In the genomic region with DNA sequence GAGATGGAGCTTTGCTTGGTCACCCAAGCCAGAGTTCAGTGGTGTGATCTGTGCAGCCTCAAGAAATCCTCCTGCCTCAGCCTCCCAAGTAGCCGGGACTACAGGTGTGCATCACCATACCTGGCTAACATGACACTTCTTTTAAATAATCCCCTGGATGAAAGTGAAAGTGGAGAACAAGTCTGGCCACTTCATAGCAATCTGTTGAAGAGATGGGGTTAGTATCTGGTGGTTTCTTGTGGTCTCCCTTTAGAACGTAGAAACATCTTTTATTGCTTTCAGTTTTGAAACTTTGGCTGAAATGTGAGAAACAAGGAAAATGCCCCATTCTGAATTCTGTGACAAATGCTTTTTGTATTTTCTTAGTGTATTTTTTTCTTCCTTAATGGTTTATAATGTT, we compare ENCODE assay signal across 31 cellular contexts.
DNase-seq lines count a peak whose midpoint lies in the region; ATAC-seq and TF ChIP-seq lines count a peak whose summit lies in the region.
"Had no signal": no experiment of that assay in that cellular context is flagged by ENCODE, and none has a peak within 500 bp of the region (broad histone marks: within the 10 kb centered on the region; RNA-seq: fewer than 3 reads in every experiment).

No MANE protein-coding gene starts in this region.

- no peaks in the 10 kb centered on the region for H3K79me2 ChIP-seq in GM23248 (ENCODE audit: insufficient read depth)
- H3K79me2 ChIP-seq in osteoblast (ENCODE audit: insufficient read depth, low read length), result no peaks in the 10 kb centered on the region

- in situ Hi-C loops in GM23248 (cut with MboI), result no loop called here

- 62 to 69% methylated on average over 2 of the region's 2 CpGs for WGBS in GM23248 (ENCODE audit: low coverage in 1 of 2, low lambda C conversion rate in 2 of 2, missing lambda C conversion rate in 2 of 2), 2 experiments

- H3K27ac ChIP-seq in GM23248 (no peak overlapping the region), osteoblast (ENCODE audit: low read depth, low read length) (no peak overlapping the region)
- H3K27ac ChIP-seq: cardiac muscle cell, esophagus squamous epithelium, neural progenitor cell, RWPE1, spleen, transverse colon had no signal

- H3K27me3 Mint-ChIP-seq in activated naive CD8-positive, alpha-beta T cell treated with anti-CD3 and anti-CD28 coated beads, Interleukin-2, amount 10 ng/mL, durations not matched to agents 7 days and 5 days, result no peaks in the 10 kb centered on the region
- H3K27me3 Mint-ChIP-seq in activated naive CD8-positive, alpha-beta T cell treated with anti-CD3 and anti-CD28 coated beads, Interleukin-2, amount 50 U/mL, for 24 hours, result no peaks in the 10 kb centered on the region
- H3K27me3 Mint-ChIP-seq: activated CD4-positive, alpha-beta memory T cell treated with anti-CD3 and anti-CD28 coated beads for 36 hours; activated T-helper 17 cell treated with anti-CD3 and anti-CD28 coated beads, Interleukin-2, amount 50 U/mL, for 72 hours; CD4-positive, alpha-beta T cell; IgD-negative memory B cell had no signal

- no peak overlapping the region for H3K4me3 ChIP-seq in GM23248
- no peak overlapping the region for H3K4me3 ChIP-seq in osteoblast (ENCODE audit: insufficient read depth, low read length)
- H3K4me3 ChIP-seq: cardiac muscle cell, esophagus squamous epithelium, neural progenitor cell, spleen, transverse colon had no signal

- H3K36me3 Mint-ChIP-seq in activated naive CD8-positive, alpha-beta T cell treated with anti-CD3 and anti-CD28 coated beads, Interleukin-2, amount 10 ng/mL, durations not matched to agents 7 days and 5 days, result no peaks in the 10 kb centered on the region
- no peaks in the 10 kb centered on the region for H3K36me3 Mint-ChIP-seq in activated naive CD8-positive, alpha-beta T cell treated with anti-CD3 and anti-CD28 coated beads, Interleukin-2, amount 50 U/mL, for 24 hours (ENCODE audit: low read depth)
- H3K36me3 Mint-ChIP-seq: activated CD4-positive, alpha-beta memory T cell treated with anti-CD3 and anti-CD28 coated beads for 36 hours; activated naive CD4-positive, alpha-beta T cell treated with anti-CD3 and anti-CD28 coated beads, Interleukin-2, amount 50 U/mL, for 72 hours had no signal

- no peak overlapping the region for H3K9ac ChIP-seq in GM23248
- H3K9ac ChIP-seq: neural progenitor cell had no signal

- ATAC-seq in activated naive CD8-positive, alpha-beta T cell treated with anti-CD3 and anti-CD28 coated beads, Interleukin-2, amount 10 ng/mL, durations not matched to agents 7 days and 5 days (ENCODE audit: low read depth), result peak; percentile 67
- ATAC-seq in activated naive CD8-positive, alpha-beta T cell treated with anti-CD3 and anti-CD28 coated beads, Interleukin-2, amount 50 U/mL, for 24 hours, result no peak
- ATAC-seq in HG03354 (IDR thresholded peaks at IDR 0.05; ENCODE audit: poor library complexity, severe bottlenecking, unreplicated experiment) (peak; percentile 76), HG02840 (IDR thresholded peaks at IDR 0.05; ENCODE audit: low FRiP score, unreplicated experiment) (no peak)
- ATAC-seq: activated naive CD4-positive, alpha-beta T cell treated with anti-CD3 and anti-CD28 coated beads, Interleukin-2, amount 50 U/mL, for 72 hours; activated T-helper 17 cell treated with anti-CD3 and anti-CD28 coated beads, Interleukin-2, amount 50 U/mL, for 72 hours; left colon; right cardiac atrium had no signal

- H4K20me1 ChIP-seq in GM23248 (ENCODE audit: insufficient read depth), result no peaks in the 10 kb centered on the region
- no peaks in the 10 kb centered on the region for H4K20me1 ChIP-seq in osteoblast (ENCODE audit: insufficient read depth, low read length)

- H3K4me1 ChIP-seq in GM23248 (ENCODE audit: insufficient read depth), result no peaks in the 10 kb centered on the region
- no peaks in the 10 kb centered on the region for H3K4me1 ChIP-seq in osteoblast (ENCODE audit: insufficient read depth, low read length)
- H3K4me1 ChIP-seq: esophagus squamous epithelium, neural progenitor cell, spleen, transverse colon had no signal

- peaks cover 3% of the 10 kb centered on the region for H3K9me3 Mint-ChIP-seq in activated naive CD8-positive, alpha-beta T cell treated with anti-CD3 and anti-CD28 coated beads, Interleukin-2, amount 10 ng/mL, durations not matched to agents 7 days and 5 days
- H3K9me3 Mint-ChIP-seq in activated naive CD8-positive, alpha-beta T cell treated with anti-CD3 and anti-CD28 coated beads, Interleukin-2, amount 50 U/mL, for 24 hours, result peaks cover 6% of the 10 kb centered on the region
- H3K9me3 Mint-ChIP-seq: activated T-helper 17 cell treated with anti-CD3 and anti-CD28 coated beads, Interleukin-2, amount 50 U/mL, for 72 hours; T-helper 1 cell treated with Interleukin-12 subunit alpha and Interleukin-12 subunit beta and Interleukin-4 antibody, amounts not matched to agents 30 μg/mL and 1 μg/mL, for 36 hours had no signal

- H3K4me2 ChIP-seq in GM23248 (ENCODE audit: unreplicated experiment) (no peak overlapping the region), osteoblast (ENCODE audit: insufficient read depth, low read length) (peak overlapping the region; percentile 53)
- H3K4me2 ChIP-seq: neural progenitor cell had no signal

- no peaks in the 10 kb centered on the region for H3K36me3 ChIP-seq in GM23248 (ENCODE audit: low read depth)
- H3K36me3 ChIP-seq in osteoblast (ENCODE audit: insufficient read depth, low read length), result no peaks in the 10 kb centered on the region
- H3K36me3 ChIP-seq: cardiac muscle cell, esophagus squamous epithelium, neural progenitor cell, spleen, transverse colon had no signal

- H3K4me1 Mint-ChIP-seq in activated naive CD8-positive, alpha-beta T cell treated with anti-CD3 and anti-CD28 coated beads, Interleukin-2, amount 10 ng/mL, durations not matched to agents 7 days and 5 days, result peaks cover 4% of the 10 kb centered on the region
- no peaks in the 10 kb centered on the region for H3K4me1 Mint-ChIP-seq in activated naive CD8-positive, alpha-beta T cell treated with anti-CD3 and anti-CD28 coated beads, Interleukin-2, amount 50 U/mL, for 24 hours
- H3K4me1 Mint-ChIP-seq: activated T-helper 17 cell treated with anti-CD3 and anti-CD28 coated beads, Interleukin-2, amount 50 U/mL, for 72 hours; neural progenitor cell had no signal

- H3K27ac Mint-ChIP-seq in activated naive CD8-positive, alpha-beta T cell treated with anti-CD3 and anti-CD28 coated beads, Interleukin-2, amount 10 ng/mL, durations not matched to agents 7 days and 5 days, result no peak overlapping the region
- H3K27ac Mint-ChIP-seq in activated naive CD8-positive, alpha-beta T cell treated with anti-CD3 and anti-CD28 coated beads, Interleukin-2, amount 50 U/mL, for 24 hours, result no peak overlapping the region
- H3K27ac Mint-ChIP-seq: activated CD4-positive, alpha-beta memory T cell treated with anti-CD3 and anti-CD28 coated beads for 36 hours; activated naive CD4-positive, alpha-beta T cell treated with anti-CD3 and anti-CD28 coated beads, Interleukin-2, amount 50 U/mL, for 72 hours; activated T-helper 17 cell treated with anti-CD3 and anti-CD28 coated beads, Interleukin-2, amount 50 U/mL, for 72 hours; CD4-positive, alpha-beta T cell; IgD-negative memory B cell; neural progenitor cell; T-helper 1 cell treated with Interleukin-12 subunit alpha and Interleukin-12 subunit beta and Interleukin-4 antibody, amounts not matched to agents 30 μg/mL and 1 μg/mL, for 36 hours had no signal

- H3K9me3 ChIP-seq in GM23248 (ENCODE audit: low read depth) (no peaks in the 10 kb centered on the region), osteoblast (ENCODE audit: low read depth, low read length) (no peaks in the 10 kb centered on the region)
- H3K9me3 ChIP-seq: esophagus squamous epithelium, spleen, transverse colon had no signal

- POLR2A ChIA-PET in activated naive CD8-positive, alpha-beta T cell treated with anti-CD3 and anti-CD28 coated beads, Interleukin-2, amount 10 ng/mL, durations not matched to agents 7 days and 5 days (lab: Charles Lee), result no interaction called here

- no peak for TF ChIP-seq CTCF in osteoblast (IDR thresholded peaks at IDR 0.05; ENCODE audit: extremely low read depth, low read depth, low read length)

- no peak for DNase-seq in activated naive CD8-positive, alpha-beta T cell treated with anti-CD3 and anti-CD28 coated beads, Interleukin-2, amount 10 ng/mL, durations not matched to agents 7 days and 5 days
- no peak for DNase-seq in activated naive CD8-positive, alpha-beta T cell treated with anti-CD3 and anti-CD28 coated beads, Interleukin-2, amount 50 U/mL, for 24 hours
- DNase-seq in GM23248 (no peak), osteoblast (ENCODE audit: insufficient read length, low spot score, missing footprints) (no peak), SHP77 (lab: John Stamatoyannopoulos, UW) (no peak), DMS53 treated with DMSO at 0.1 percent for 48 hours (lab: John Stamatoyannopoulos, UW; ENCODE audit: unreplicated experiment) (no peak)
- DNase-seq: activated CD4-positive, alpha-beta memory T cell treated with anti-CD3 and anti-CD28 coated beads for 36 hours; aorta; CD4-positive, alpha-beta T cell; cortex of kidney; esophagus squamous epithelium; hippocampal formation; left colon; mammary epithelial cell; NCI-H1417; NCI-H2081; NCI-H345; NCI-H748 treated with DMSO at 0.1 percent for 48 hours; posterior cingulate gyrus; right cardiac atrium; spleen; transverse colon had no signal

- no peaks in the 10 kb centered on the region for H3K9me2 ChIP-seq in GM23248 (ENCODE audit: insufficient read depth)

- H3K27me3 ChIP-seq in GM23248 (replicated peaks; ENCODE audit: insufficient read depth) (no peaks in the 10 kb centered on the region), osteoblast (ENCODE audit: insufficient read depth, low read length) (no peaks in the 10 kb centered on the region)
- H3K27me3 ChIP-seq: cardiac muscle cell, esophagus squamous epithelium, neural progenitor cell, spleen, transverse colon had no signal

- peak overlapping the region; percentile 19; the same call in 1 of the 2 replicates for H2AFZ ChIP-seq in GM23248
- peak overlapping the region; percentile 32 for H2AFZ ChIP-seq in osteoblast (ENCODE audit: low read length)
- H2AFZ ChIP-seq: neural progenitor cell had no signal

- no peak overlapping the region for H3K4me3 Mint-ChIP-seq in activated naive CD8-positive, alpha-beta T cell treated with anti-CD3 and anti-CD28 coated beads, Interleukin-2, amount 10 ng/mL, durations not matched to agents 7 days and 5 days
- H3K4me3 Mint-ChIP-seq in activated naive CD8-positive, alpha-beta T cell treated with anti-CD3 and anti-CD28 coated beads, Interleukin-2, amount 50 U/mL, for 24 hours, result no peak overlapping the region
- H3K4me3 Mint-ChIP-seq: activated CD4-positive, alpha-beta memory T cell treated with anti-CD3 and anti-CD28 coated beads for 36 hours; activated T-helper 17 cell treated with anti-CD3 and anti-CD28 coated beads, Interleukin-2, amount 50 U/mL, for 72 hours; CD4-positive, alpha-beta T cell; IgD-negative memory B cell; neural progenitor cell; T-helper 1 cell treated with Interleukin-12 subunit alpha and Interleukin-12 subunit beta and Interleukin-4 antibody, amounts not matched to agents 30 μg/mL and 1 μg/mL, for 36 hours had no signal

- no peaks in the 10 kb centered on the region for H3F3A ChIP-seq in GM23248 (ENCODE audit: insufficient read depth)

Comparison
In these comparisons a context has a peak if more than half of its experiments do, and no peak if none do; other contexts are left out.
1. ATAC-seq: peak in activated naive CD8-positive, alpha-beta T cell treated with anti-CD3 and anti-CD28 coated beads, Interleukin-2, amount 10 ng/mL, durations not matched to agents 7 days and 5 days (single experiment) and HG03354 (single experiment); none in activated naive CD8-positive, alpha-beta T cell treated with anti-CD3 and anti-CD28 coated beads, Interleukin-2, amount 50 U/mL, for 24 hours (single experiment) and HG02840 (single experiment).